ENCODE assay signal across 20 cellular contexts in the genomic region with DNA sequence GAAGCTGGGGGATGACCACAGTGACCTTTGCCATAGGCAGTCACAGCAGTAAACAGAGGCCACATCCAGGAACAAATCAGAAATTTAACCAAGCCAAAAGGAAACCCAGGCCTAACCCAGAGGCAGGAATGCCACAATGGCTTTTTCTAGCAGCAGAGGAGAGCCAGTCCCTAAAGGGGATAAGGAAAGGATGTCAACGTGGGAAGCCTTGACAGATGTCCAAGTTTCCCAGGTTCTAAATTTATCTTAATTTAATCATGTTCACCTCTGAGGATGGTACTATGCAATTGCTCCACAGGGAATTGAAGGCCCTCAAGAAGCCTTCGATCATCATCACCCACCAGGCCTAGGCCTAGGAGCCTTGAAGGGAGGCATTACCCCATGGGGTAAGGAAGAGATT.
DNase-seq lines count a peak whose midpoint lies in the region; ATAC-seq and TF ChIP-seq lines count a peak whose summit lies in the region.
"Had no signal": no experiment of that assay in that cellular context is flagged by ENCODE, and none has a peak within 500 bp of the region (broad histone marks: within the 10 kb centered on the region; RNA-seq: fewer than 3 reads in every experiment).

No MANE protein-coding gene starts in this region.

- H3K36me3 ChIP-seq in left ventricle myocardium inferior (no peaks in the 10 kb centered on the region), muscle layer of colon (ENCODE audit: insufficient read depth, low read length) (no peaks in the 10 kb centered on the region), parathyroid adenoma (ENCODE audit: control insufficient read depth, insufficient read depth, low read length) (no peaks in the 10 kb centered on the region), upper lobe of right lung (no peaks in the 10 kb centered on the region), trophoblast cell (ENCODE audit: control insufficient read depth in 1 of 2, insufficient read depth in 2 of 2, low read length in 2 of 2) (no peaks in the 10 kb centered on the region)
- H3K36me3 ChIP-seq: MG63 had no signal

- H3K79me1 ChIP-seq in trophoblast cell (ENCODE audit: low read length), result peaks cover 3% of the 10 kb centered on the region

- H3K27me3 ChIP-seq in left ventricle myocardium inferior (ENCODE audit: low read depth), result no peaks in the 10 kb centered on the region
- H3K27me3 ChIP-seq in muscle layer of colon (ENCODE audit: control insufficient read depth in 1 of 2, insufficient read depth in 2 of 2, low read length in 2 of 2), result no peaks in the 10 kb centered on the region
- H3K27me3 ChIP-seq in parathyroid adenoma (ENCODE audit: control insufficient read depth, insufficient read depth, low read length), result no peaks in the 10 kb centered on the region
- no peaks in the 10 kb centered on the region for H3K27me3 ChIP-seq in upper lobe of right lung
- no peaks in the 10 kb centered on the region for H3K27me3 ChIP-seq in trophoblast cell (ENCODE audit: insufficient read depth, low read length)
- H3K27me3 ChIP-seq: MG63 had no signal

- no peak overlapping the region for H3K23ac ChIP-seq in trophoblast cell (ENCODE audit: low read length)

- peak; percentile 9 for ATAC-seq in left ventricle myocardium superior
- no peak for ATAC-seq in upper lobe of right lung
- no peak for ATAC-seq in GM18520 (IDR thresholded peaks at IDR 0.05; ENCODE audit: unreplicated experiment)
- ATAC-seq in HG03025 (IDR thresholded peaks at IDR 0.05; ENCODE audit: low FRiP score, unreplicated experiment), result no peak
- ATAC-seq: K562 had no signal

- H4K8ac ChIP-seq in trophoblast cell (ENCODE audit: low read depth, low read length), result no peak overlapping the region

- no peaks in the 10 kb centered on the region for H3K9me3 ChIP-seq in left ventricle myocardium inferior (replicated peaks)
- H3K9me3 ChIP-seq in muscle layer of colon (ENCODE audit: low read length), result no peaks in the 10 kb centered on the region
- no peaks in the 10 kb centered on the region for H3K9me3 ChIP-seq in parathyroid adenoma (ENCODE audit: control insufficient read depth, low read length)
- no peaks in the 10 kb centered on the region for H3K9me3 ChIP-seq in upper lobe of right lung
- H3K9me3 ChIP-seq in trophoblast cell (ENCODE audit: insufficient read depth, low read depth, low read length), result no peaks in the 10 kb centered on the region
- H3K9me3 ChIP-seq: MG63 had no signal

- H3K4me1 ChIP-seq in left ventricle myocardium inferior (peaks cover 44% of the 10 kb centered on the region), muscle layer of colon (ENCODE audit: insufficient read depth, low read length) (peaks cover 42% of the 10 kb centered on the region), parathyroid adenoma (peaks cover 16% of the 10 kb centered on the region), upper lobe of right lung (no peaks in the 10 kb centered on the region), trophoblast cell (ENCODE audit: control insufficient read depth in 1 of 2, insufficient read depth in 2 of 2, low read length in 2 of 2) (peaks cover under 1 to 2% of the 10 kb centered on the region in 2 experiments)

- DNase-seq in left ventricle myocardium superior (no peak), left ventricle myocardium inferior (no peak), upper lobe of right lung (no peak), trophoblast cell (no peak)
- DNase-seq: 8988T, EL, GF-D8, MG63, NCI-H1417, NCI-H1694 treated with DMSO at 0.1 percent for 48 hours, NCI-H2081 treated with DMSO at 0.1 percent for 48 hours, NCI-H69, PC-9, RPMI8226, SHP77 treated with DMSO at 0.1 percent for 48 hours had no signal

- intact Hi-C loops in left ventricle myocardium superior (cut with micrococcal nuclease), result no loop called here
- intact Hi-C loops in left ventricle myocardium inferior (cut with micrococcal nuclease), result no loop called here
- intact Hi-C loops in upper lobe of right lung (cut with DNase I), result no loop called here

- H2AFZ ChIP-seq in parathyroid adenoma (no peak overlapping the region), trophoblast cell (ENCODE audit: insufficient read depth, low read length, poor library complexity) (no peak overlapping the region)
- H2AFZ ChIP-seq: PC-9 had no signal

- TF ChIP-seq CTCF in left ventricle myocardium inferior (IDR thresholded peaks at IDR 0.05; ENCODE audit: borderline replicate concordance) (no peak), parathyroid adenoma (IDR thresholded peaks at IDR 0.05) (no peak), upper lobe of right lung (IDR thresholded peaks at IDR 0.05) (no peak)

- no peak overlapping the region for H3K18ac ChIP-seq in trophoblast cell (ENCODE audit: low read length)

- H3K4me3 ChIP-seq in left ventricle myocardium inferior (no peak overlapping the region), muscle layer of colon (ENCODE audit: low read depth in 1 of 2, low read length in 2 of 2) (no peak overlapping the region), parathyroid adenoma (ENCODE audit: low read depth, low read length) (no peak overlapping the region), upper lobe of right lung (no peak overlapping the region), trophoblast cell (ENCODE audit: low read depth, low read length) (no peak overlapping the region)
- H3K4me3 ChIP-seq: K562, MG63, PC-9 had no signal

- H3K4me2 ChIP-seq in parathyroid adenoma (ENCODE audit: low read length), result no peak overlapping the region
- H3K4me2 ChIP-seq in trophoblast cell (ENCODE audit: low read length), result no peak overlapping the region
- H3K4me2 ChIP-seq: PC-9 had no signal

- no peak overlapping the region for H2BK5ac ChIP-seq in trophoblast cell (ENCODE audit: low read depth, low read length, poor library complexity)

- H3K14ac ChIP-seq in trophoblast cell (ENCODE audit: low read length), result no peak overlapping the region

- no peak overlapping the region for H4K91ac ChIP-seq in trophoblast cell (ENCODE audit: low read depth, low read length)

- H2BK120ac ChIP-seq in trophoblast cell (ENCODE audit: insufficient read depth, low read length, poor library complexity), result no peak overlapping the region

- H3K79me2 ChIP-seq in parathyroid adenoma (peaks cover 28% of the 10 kb centered on the region), trophoblast cell (ENCODE audit: control insufficient read depth, insufficient read depth, low read length, poor library complexity) (no peaks in the 10 kb centered on the region)

- no peak overlapping the region for H2AK5ac ChIP-seq in trophoblast cell (ENCODE audit: low read length)

- H3K27ac ChIP-seq in left ventricle myocardium inferior (replicated peaks), result no peak overlapping the region
- peak overlapping the region; percentile 38 for H3K27ac ChIP-seq in muscle layer of colon (ENCODE audit: low read depth, low read length)
- peak overlapping the region; percentile 17 for H3K27ac ChIP-seq in parathyroid adenoma
- peak overlapping the region; percentile 24 for H3K27ac ChIP-seq in upper lobe of right lung
- H3K27ac ChIP-seq in trophoblast cell (ENCODE audit: low read depth, low read length), result no peak overlapping the region
- H3K27ac ChIP-seq: PC-9 had no signal

- H4K12ac ChIP-seq in trophoblast cell (ENCODE audit: low read depth, low read length), result no peak overlapping the region

- H3K4ac ChIP-seq in trophoblast cell (ENCODE audit: low read depth, low read length), result no peak overlapping the region

- H3K9ac ChIP-seq in muscle layer of colon (ENCODE audit: low read length), result no peak overlapping the region
- no peak overlapping the region for H3K9ac ChIP-seq in parathyroid adenoma
- no peak overlapping the region for H3K9ac ChIP-seq in trophoblast cell (ENCODE audit: low read length)

- H2BK12ac ChIP-seq in trophoblast cell (ENCODE audit: low read length), result no peak overlapping the region

- no CpG with 5 or more reads among the region's 2 CpGs for WGBS in trophoblast cell (ENCODE audit: extremely low coverage, insufficient coverage, insufficient read length)

Comparison
In these comparisons a context has a peak if more than half of its experiments do, and no peak if none do; other contexts are left out.
1. H3K27ac ChIP-seq: peak in muscle layer of colon (single experiment), parathyroid adenoma (single experiment) and upper lobe of right lung (single experiment); none in left ventricle myocardium inferior (single experiment) and trophoblast cell (single experiment).